37 cellular contexts compared by ENCODE assay signal in genomic region chr5:35050541-35051126, GRCh38. TPM values are rescaled to one million over a fixed set of nuclear protein-coding genes. Genes with fewer than 3 reads are reported as not detected.
"Had no signal": no experiment of that assay in that cellular context is flagged by ENCODE, and none has a peak within 500 bp of the region (broad histone marks: within the 10 kb centered on the region; RNA-seq: fewer than 3 reads in every experiment).

No MANE protein-coding gene starts in this region.

- FAIRE-seq: colon had no signal

- H3K9me3 ChIP-seq: body of pancreas, esophagus squamous epithelium, gastroesophageal sphincter had no signal

- H3K4me3 ChIP-seq: body of pancreas, esophagus squamous epithelium, gastroesophageal sphincter had no signal

- DNase-seq: activated B cell treated with CpG ODN at 0.5 μM for 24 hours; activated CD4-positive, alpha-beta T cell treated with anti-CD3 and anti-CD28 coated beads for 48 hours; activated CD4-positive, alpha-beta T cell treated with anti-CD3 and anti-CD28 coated beads, Interleukin-2, amount 50 U/mL, for 1 hour; activated CD4-positive, alpha-beta T cell treated with anti-CD3 and anti-CD28 coated beads, Interleukin-2, amount 50 U/mL, for 48 hours; activated CD8-positive, alpha-beta memory T cell treated with anti-CD3 and anti-CD28 coated beads for 24 hours; activated CD8-positive, alpha-beta T cell treated with anti-CD3 and anti-CD28 coated beads for 36 hours; activated effector memory CD4-positive, alpha-beta T cell treated with Interleukin-2 at 50 U/mL for 16 hours; activated gamma-delta T cell treated with Interleukin-2 at 50 U/mL for 16 hours; activated naive CD4-positive, alpha-beta T cell treated with anti-CD3 and anti-CD28 coated beads, Interleukin-2, amount 50 U/mL, for 16 hours; activated naive CD4-positive, alpha-beta T cell treated with Interleukin-2 at 50 U/mL for 16 hours; activated T-cell treated with anti-CD3 and anti-CD28 coated beads, Interleukin-2, amount 50 U/mL, for 4 hours; amygdala; aorta; body of pancreas; caudate nucleus; cortex of kidney; dermis blood vessel endothelial cell; effector CD4-positive, alpha-beta T cell; effector memory CD8-positive, alpha-beta T cell; esophagus squamous epithelium; foreskin melanocyte; T-helper 1 cell; T-helper 17 cell; T1000; WERI-Rb-1 had no signal

- H3K4me3 Mint-ChIP-seq: activated B cell treated with CpG ODN at 0.5 μM for 24 hours; activated CD8-positive, alpha-beta T cell treated with anti-CD3 and anti-CD28 coated beads for 36 hours; activated naive CD8-positive, alpha-beta T cell; activated T-cell treated with anti-CD3 and anti-CD28 coated beads, Interleukin-2, amount 50 U/mL, for 4 hours; activated T-helper 17 cell treated with anti-CD3 and anti-CD28 coated beads, Interleukin-2, amount 50 U/mL, for 72 hours; effector memory CD8-positive, alpha-beta T cell; T-helper 17 cell; T-helper 2 cell treated with Interferon-gamma antibody and Interleukin-4, amounts not matched to agents 5 μg/mL and 100 μg/mL, for 36 hours had no signal

- H3K36me3 Mint-ChIP-seq: activated naive CD8-positive, alpha-beta T cell had no signal

- H3K9me3 Mint-ChIP-seq: activated CD8-positive, alpha-beta T cell treated with anti-CD3 and anti-CD28 coated beads for 36 hours; activated T-cell treated with anti-CD3 and anti-CD28 coated beads, Interleukin-2, amount 50 U/mL, for 4 hours; activated T-helper 17 cell treated with anti-CD3 and anti-CD28 coated beads, Interleukin-2, amount 50 U/mL, for 72 hours; effector memory CD8-positive, alpha-beta T cell; T-helper 2 cell treated with Interferon-gamma antibody and Interleukin-4, amounts not matched to agents 5 μg/mL and 100 μg/mL, for 36 hours had no signal

- H3K27ac Mint-ChIP-seq: activated B cell treated with CpG ODN at 0.5 μM for 24 hours; activated CD8-positive, alpha-beta T cell treated with anti-CD3 and anti-CD28 coated beads for 36 hours; activated naive CD8-positive, alpha-beta T cell; activated T-helper 17 cell treated with anti-CD3 and anti-CD28 coated beads, Interleukin-2, amount 50 U/mL, for 72 hours; effector memory CD8-positive, alpha-beta T cell; T-helper 17 cell; T-helper 2 cell treated with Interferon-gamma antibody and Interleukin-4, amounts not matched to agents 5 μg/mL and 100 μg/mL, for 36 hours had no signal

- H3K27me3 ChIP-seq: body of pancreas, esophagus squamous epithelium, gastroesophageal sphincter had no signal

- H3K4me1 Mint-ChIP-seq: activated B cell treated with CpG ODN at 0.5 μM for 24 hours; activated T-helper 17 cell treated with anti-CD3 and anti-CD28 coated beads, Interleukin-2, amount 50 U/mL, for 72 hours; T-helper 17 cell had no signal

- H3K27ac ChIP-seq: body of pancreas, epithelial cell of prostate, esophagus squamous epithelium, gastroesophageal sphincter, WERI-Rb-1 had no signal

- H3K4me1 ChIP-seq: esophagus squamous epithelium, gastroesophageal sphincter had no signal

- ATAC-seq: activated CD4-positive, CD25-positive, alpha-beta regulatory T cell treated with anti-CD3 and anti-CD28 coated beads, Interleukin-2, amount 50 U/mL, for 24 hours; activated CD8-positive, alpha-beta T cell treated with anti-CD3 and anti-CD28 coated beads for 36 hours; activated T-cell treated with anti-CD3 and anti-CD28 coated beads, Interleukin-2, amount 50 U/mL, for 4 hours; activated T-helper 17 cell treated with anti-CD3 and anti-CD28 coated beads, Interleukin-2, amount 50 U/mL, for 72 hours; body of pancreas; effector memory CD8-positive, alpha-beta T cell; gastroesophageal sphincter; T-helper 17 cell had no signal

- H3K36me3 ChIP-seq: esophagus squamous epithelium, gastroesophageal sphincter, WERI-Rb-1 had no signal

RNA-seq across cellular contexts. Expression of gene AGXT2, which starts 2.9 kb away (rescaled TPM):
- total RNA-seq: activated B cell treated with CpG ODN at 0.5 μM for 24 hours; activated CD8-positive, alpha-beta T cell treated with anti-CD3 and anti-CD28 coated beads for 36 hours; activated T-cell treated with anti-CD3 and anti-CD28 coated beads, Interleukin-2, amount 50 U/mL, for 4 hours; activated T-helper 17 cell treated with anti-CD3 and anti-CD28 coated beads, Interleukin-2, amount 50 U/mL, for 72 hours; aorta; body of pancreas; chondrocyte; dermis blood vessel endothelial cell; esophagus squamous epithelium; fibroblast of lung; fibroblast of villous mesenchyme; gastroesophageal sphincter; T-helper 17 cell had no signal
- polyA plus RNA-seq: adipose tissue, aorta, esophagus, fibroblast of lung had no signal
